Comparison of ENCODE assay signal across 1 cellular context in genomic region chrX:153609917-153610833, GRCh38.
TF ChIP-seq lines count a peak whose summit lies in the region.

No MANE protein-coding gene starts in this region.

TF ChIP-seq in HepG2, 621 proteins besides CTCF, POLR2A, EP300 and RAD21 (continued from another document and continues in another):
- TF ChIP-seq, protein P1, sequence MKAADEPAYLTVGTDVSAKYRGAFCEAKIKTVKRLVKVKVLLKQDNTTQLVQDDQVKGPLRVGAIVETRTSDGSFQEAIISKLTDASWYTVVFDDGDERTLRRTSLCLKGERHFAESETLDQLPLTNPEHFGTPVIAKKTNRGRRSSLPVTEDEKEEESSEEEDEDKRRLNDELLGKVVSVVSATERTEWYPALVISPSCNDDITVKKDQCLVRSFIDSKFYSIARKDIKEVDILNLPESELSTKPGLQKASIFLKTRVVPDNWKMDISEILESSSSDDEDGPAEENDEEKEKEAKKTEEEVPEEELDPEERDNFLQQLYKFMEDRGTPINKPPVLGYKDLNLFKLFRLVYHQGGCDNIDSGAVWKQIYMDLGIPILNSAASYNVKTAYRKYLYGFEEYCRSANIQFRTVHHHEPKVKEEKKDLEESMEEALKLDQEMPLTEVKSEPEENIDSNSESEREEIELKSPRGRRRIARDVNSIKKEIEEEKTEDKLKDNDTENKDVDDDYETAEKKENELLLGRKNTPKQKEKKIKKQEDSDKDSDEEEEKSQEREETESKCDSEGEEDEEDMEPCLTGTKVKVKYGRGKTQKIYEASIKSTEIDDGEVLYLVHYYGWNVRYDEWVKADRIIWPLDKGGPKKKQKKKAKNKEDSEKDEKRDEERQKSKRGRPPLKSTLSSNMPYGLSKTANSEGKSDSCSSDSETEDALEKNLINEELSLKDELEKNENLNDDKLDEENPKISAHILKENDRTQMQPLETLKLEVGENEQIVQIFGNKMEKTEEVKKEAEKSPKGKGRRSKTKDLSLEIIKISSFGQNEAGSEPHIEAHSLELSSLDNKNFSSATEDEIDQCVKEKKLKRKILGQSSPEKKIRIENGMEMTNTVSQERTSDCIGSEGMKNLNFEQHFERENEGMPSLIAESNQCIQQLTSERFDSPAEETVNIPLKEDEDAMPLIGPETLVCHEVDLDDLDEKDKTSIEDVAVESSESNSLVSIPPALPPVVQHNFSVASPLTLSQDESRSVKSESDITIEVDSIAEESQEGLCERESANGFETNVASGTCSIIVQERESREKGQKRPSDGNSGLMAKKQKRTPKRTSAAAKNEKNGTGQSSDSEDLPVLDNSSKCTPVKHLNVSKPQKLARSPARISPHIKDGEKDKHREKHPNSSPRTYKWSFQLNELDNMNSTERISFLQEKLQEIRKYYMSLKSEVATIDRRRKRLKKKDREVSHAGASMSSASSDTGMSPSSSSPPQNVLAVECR (CRISPR knock-in tag; IDR thresholded peaks at IDR 0.05; ENCODE audit: borderline replicate concordance), result peak; percentile 54; the same call in 1 of the 2 replicates
- peak; percentile 37; the same call in 1 of the 2 replicates for TF ChIP-seq ZNF788 (CRISPR knock-in tag; IDR thresholded peaks at IDR 0.05; ENCODE audit: borderline replicate concordance)
- no peak for TF ChIP-seq ZNF709 (CRISPR knock-in tag; IDR thresholded peaks at IDR 0.05)
- peak; percentile 65; the same call in 1 of the 2 replicates for TF ChIP-seq KDM2A (CRISPR knock-in tag; IDR thresholded peaks at IDR 0.05; ENCODE audit: borderline replicate concordance, low read depth)
- TF ChIP-seq, protein P2, sequence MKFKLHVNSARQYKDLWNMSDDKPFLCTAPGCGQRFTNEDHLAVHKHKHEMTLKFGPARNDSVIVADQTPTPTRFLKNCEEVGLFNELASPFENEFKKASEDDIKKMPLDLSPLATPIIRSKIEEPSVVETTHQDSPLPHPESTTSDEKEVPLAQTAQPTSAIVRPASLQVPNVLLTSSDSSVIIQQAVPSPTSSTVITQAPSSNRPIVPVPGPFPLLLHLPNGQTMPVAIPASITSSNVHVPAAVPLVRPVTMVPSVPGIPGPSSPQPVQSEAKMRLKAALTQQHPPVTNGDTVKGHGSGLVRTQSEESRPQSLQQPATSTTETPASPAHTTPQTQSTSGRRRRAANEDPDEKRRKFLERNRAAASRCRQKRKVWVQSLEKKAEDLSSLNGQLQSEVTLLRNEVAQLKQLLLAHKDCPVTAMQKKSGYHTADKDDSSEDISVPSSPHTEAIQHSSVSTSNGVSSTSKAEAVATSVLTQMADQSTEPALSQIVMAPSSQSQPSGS (CRISPR knock-in tag; IDR thresholded peaks at IDR 0.05), result 0 out of 2 replicates have a peak, but pooled peaks have one; percentile 36
- TF ChIP-seq MAX (IDR thresholded peaks at IDR 0.05), result peak; percentile 84
- TF ChIP-seq, protein P3, sequence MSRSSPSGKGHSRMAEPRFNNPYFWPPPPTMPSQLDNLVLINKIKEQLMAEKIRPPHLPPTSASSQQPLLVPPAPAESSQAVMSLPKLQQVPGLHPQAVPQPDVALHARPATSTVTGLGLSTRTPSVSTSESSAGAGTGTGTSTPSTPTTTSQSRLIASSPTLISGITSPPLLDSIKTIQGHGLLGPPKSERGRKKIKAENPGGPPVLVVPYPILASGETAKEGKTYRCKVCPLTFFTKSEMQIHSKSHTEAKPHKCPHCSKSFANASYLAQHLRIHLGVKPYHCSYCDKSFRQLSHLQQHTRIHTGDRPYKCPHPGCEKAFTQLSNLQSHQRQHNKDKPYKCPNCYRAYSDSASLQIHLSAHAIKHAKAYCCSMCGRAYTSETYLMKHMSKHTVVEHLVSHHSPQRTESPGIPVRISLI (CRISPR knock-in tag; IDR thresholded peaks at IDR 0.05; ENCODE audit: borderline replicate concordance), result no peak
- 0 out of 2 replicates have a peak, but pooled peaks have one; percentile 52 for TF ChIP-seq MXD3 (CRISPR knock-in tag; IDR thresholded peaks at IDR 0.05)
- TF ChIP-seq ZNF552 (CRISPR knock-in tag; IDR thresholded peaks at IDR 0.05; ENCODE audit: borderline replicate concordance), result no peak
- no peak for TF ChIP-seq DR1 (CRISPR knock-in tag; IDR thresholded peaks at IDR 0.05)
- peak; percentile 48; the same call in 1 of the 2 replicates for TF ChIP-seq ZBTB38 (CRISPR knock-in tag; IDR thresholded peaks at IDR 0.05)
- no peak for TF ChIP-seq CBX1 (IDR thresholded peaks at IDR 0.05; ENCODE audit: low read depth)
- TF ChIP-seq RFX1 (IDR thresholded peaks at IDR 0.05), result peak; percentile 63
- peak; percentile 44; the same call in 1 of the 2 replicates for TF ChIP-seq HNF1B (CRISPR knock-in tag; IDR thresholded peaks at IDR 0.05)
- no peak for TF ChIP-seq ZBTB2 (CRISPR knock-in tag; IDR thresholded peaks at IDR 0.05; ENCODE audit: low read depth)
- TF ChIP-seq XRCC5 (optimal IDR thresholded peaks at IDR 0.05; ENCODE audit: low read length), result peak; percentile 25
- no peak for TF ChIP-seq MLLT10 (CRISPR knock-in tag; IDR thresholded peaks at IDR 0.05)
- TF ChIP-seq YEATS4 (CRISPR knock-in tag; IDR thresholded peaks at IDR 0.05; ENCODE audit: borderline replicate concordance), result no peak
- TF ChIP-seq FIP1L1 (IDR thresholded peaks at IDR 0.05; ENCODE audit: borderline replicate concordance, insufficient read depth, low read depth, low read length), result no peak
- TF ChIP-seq CHCHD3 (CRISPR knock-in tag; IDR thresholded peaks at IDR 0.05), result no peak
- peak; percentile 45 for TF ChIP-seq ZNF607 (CRISPR knock-in tag; IDR thresholded peaks at IDR 0.05; ENCODE audit: borderline replicate concordance)
- TF ChIP-seq NRL (CRISPR knock-in tag; IDR thresholded peaks at IDR 0.05; ENCODE audit: borderline replicate concordance), result no peak
- TF ChIP-seq SOX6 (IDR thresholded peaks at IDR 0.05), result no peak
- TF ChIP-seq SOX6 (CRISPR knock-in tag; IDR thresholded peaks at IDR 0.05), result peak; percentile 7; the same call in 1 of the 2 replicates
- no peak for TF ChIP-seq MTF1 (CRISPR knock-in tag; IDR thresholded peaks at IDR 0.05)
- no peak for TF ChIP-seq ZFP41 (CRISPR knock-in tag; IDR thresholded peaks at IDR 0.05; ENCODE audit: borderline replicate concordance)
- no peak for TF ChIP-seq NFRKB (IDR thresholded peaks at IDR 0.05)
- TF ChIP-seq FOXO1 (CRISPR knock-in tag; IDR thresholded peaks at IDR 0.05), result no peak; the same call in 1 of the 2 replicates
- TF ChIP-seq FOSL2 (CRISPR knock-in tag; IDR thresholded peaks at IDR 0.05), result 0 out of 2 replicates have a peak, but pooled peaks have one; percentile 10
- TF ChIP-seq SKI (IDR thresholded peaks at IDR 0.05; ENCODE audit: partially characterized antibody), result no peak
- peak; percentile 49 for TF ChIP-seq SAP130 (CRISPR knock-in tag; IDR thresholded peaks at IDR 0.05; ENCODE audit: low read depth)
- TF ChIP-seq SALL1 (CRISPR knock-in tag; IDR thresholded peaks at IDR 0.05), result peak; percentile 48
- TF ChIP-seq ZSCAN9 (CRISPR knock-in tag; IDR thresholded peaks at IDR 0.05; ENCODE audit: borderline replicate concordance), result peak; percentile 49; the same call in 1 of the 2 replicates
- TF ChIP-seq, protein P4, sequence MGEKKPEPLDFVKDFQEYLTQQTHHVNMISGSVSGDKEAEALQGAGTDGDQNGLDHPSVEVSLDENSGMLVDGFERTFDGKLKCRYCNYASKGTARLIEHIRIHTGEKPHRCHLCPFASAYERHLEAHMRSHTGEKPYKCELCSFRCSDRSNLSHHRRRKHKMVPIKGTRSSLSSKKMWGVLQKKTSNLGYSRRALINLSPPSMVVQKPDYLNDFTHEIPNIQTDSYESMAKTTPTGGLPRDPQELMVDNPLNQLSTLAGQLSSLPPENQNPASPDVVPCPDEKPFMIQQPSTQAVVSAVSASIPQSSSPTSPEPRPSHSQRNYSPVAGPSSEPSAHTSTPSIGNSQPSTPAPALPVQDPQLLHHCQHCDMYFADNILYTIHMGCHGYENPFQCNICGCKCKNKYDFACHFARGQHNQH (CRISPR knock-in tag; IDR thresholded peaks at IDR 0.05), result peak; percentile 47; the same call in 1 of the 2 replicates
- no peak for TF ChIP-seq DDIT3 (CRISPR knock-in tag; IDR thresholded peaks at IDR 0.05)
- TF ChIP-seq, protein P5, sequence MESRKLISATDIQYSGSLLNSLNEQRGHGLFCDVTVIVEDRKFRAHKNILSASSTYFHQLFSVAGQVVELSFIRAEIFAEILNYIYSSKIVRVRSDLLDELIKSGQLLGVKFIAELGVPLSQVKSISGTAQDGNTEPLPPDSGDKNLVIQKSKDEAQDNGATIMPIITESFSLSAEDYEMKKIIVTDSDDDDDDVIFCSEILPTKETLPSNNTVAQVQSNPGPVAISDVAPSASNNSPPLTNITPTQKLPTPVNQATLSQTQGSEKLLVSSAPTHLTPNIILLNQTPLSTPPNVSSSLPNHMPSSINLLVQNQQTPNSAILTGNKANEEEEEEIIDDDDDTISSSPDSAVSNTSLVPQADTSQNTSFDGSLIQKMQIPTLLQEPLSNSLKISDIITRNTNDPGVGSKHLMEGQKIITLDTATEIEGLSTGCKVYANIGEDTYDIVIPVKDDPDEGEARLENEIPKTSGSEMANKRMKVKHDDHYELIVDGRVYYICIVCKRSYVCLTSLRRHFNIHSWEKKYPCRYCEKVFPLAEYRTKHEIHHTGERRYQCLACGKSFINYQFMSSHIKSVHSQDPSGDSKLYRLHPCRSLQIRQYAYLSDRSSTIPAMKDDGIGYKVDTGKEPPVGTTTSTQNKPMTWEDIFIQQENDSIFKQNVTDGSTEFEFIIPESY (CRISPR knock-in tag; IDR thresholded peaks at IDR 0.05), result 0 out of 2 replicates have a peak, but pooled peaks have one; percentile 36
- TF ChIP-seq ZKSCAN5 (CRISPR knock-in tag; IDR thresholded peaks at IDR 0.05), result no peak
- peak; percentile 68; the same call in 1 of the 2 replicates for TF ChIP-seq MAZ (IDR thresholded peaks at IDR 0.05; ENCODE audit: borderline replicate concordance, low read depth, low read length)
- peak; percentile 62 for TF ChIP-seq MAZ (CRISPR knock-in tag; IDR thresholded peaks at IDR 0.05; ENCODE audit: low read depth)
- TF ChIP-seq ZUFSP (CRISPR knock-in tag; IDR thresholded peaks at IDR 0.05; ENCODE audit: borderline replicate concordance), result no peak
- TF ChIP-seq ZNF263 (CRISPR knock-in tag; IDR thresholded peaks at IDR 0.05), result peak; percentile 66
- no peak for TF ChIP-seq ZNF615 (CRISPR knock-in tag; IDR thresholded peaks at IDR 0.05; ENCODE audit: borderline replicate concordance)
- TF ChIP-seq ZNF7 (CRISPR knock-in tag; IDR thresholded peaks at IDR 0.05), result no peak
- TF ChIP-seq ZNF546 (CRISPR knock-in tag; conservative IDR thresholded peaks at IDR 0.05), result no peak
- TF ChIP-seq MAFK (conservative IDR thresholded peaks at IDR 0.05 in 1 of 2, IDR thresholded peaks at IDR 0.05 in 1 of 2; ENCODE audit: low read length in 2 of 2), result peak; percentile 12 to 24; a peak in 2 of 4 replicates
- TF ChIP-seq, protein P6, sequence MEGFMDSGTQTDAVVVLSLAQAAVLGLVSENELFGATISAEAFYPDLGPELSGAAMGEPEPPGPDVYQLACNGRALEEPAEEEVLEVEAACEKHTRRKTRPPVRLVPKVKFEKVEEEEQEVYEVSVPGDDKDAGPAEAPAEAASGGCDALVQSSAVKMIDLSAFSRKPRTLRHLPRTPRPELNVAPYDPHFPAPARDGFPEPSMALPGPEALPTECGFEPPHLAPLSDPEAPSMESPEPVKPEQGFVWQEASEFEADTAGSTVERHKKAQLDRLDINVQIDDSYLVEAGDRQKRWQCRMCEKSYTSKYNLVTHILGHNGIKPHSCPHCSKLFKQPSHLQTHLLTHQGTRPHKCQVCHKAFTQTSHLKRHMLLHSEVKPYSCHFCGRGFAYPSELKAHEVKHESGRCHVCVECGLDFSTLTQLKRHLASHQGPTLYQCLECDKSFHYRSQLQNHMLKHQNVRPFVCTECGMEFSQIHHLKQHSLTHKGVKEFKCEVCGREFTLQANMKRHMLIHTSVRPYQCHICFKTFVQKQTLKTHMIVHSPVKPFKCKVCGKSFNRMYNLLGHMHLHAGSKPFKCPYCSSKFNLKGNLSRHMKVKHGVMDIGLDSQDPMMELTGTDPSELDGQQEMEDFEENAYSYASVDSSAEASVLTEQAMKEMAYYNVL (CRISPR knock-in tag; IDR thresholded peaks at IDR 0.05; ENCODE audit: borderline replicate concordance), result no peak
